ENCODE assay signal across 11 cellular contexts in genomic region chr6:2881358-2881885, GRCh38. TPM values are rescaled to one million over a fixed set of nuclear protein-coding genes. Genes with fewer than 3 reads are reported as not detected.
A peak's percentile ranks its signal among the peaks of the same experiment; 100 is the strongest.
DNase-seq lines count a peak whose midpoint lies in the region; ATAC-seq lines count a peak whose summit lies in the region.
"Had no signal": no experiment of that assay in that cellular context is flagged by ENCODE, and none has a peak within 500 bp of the region (broad histone marks: within the 10 kb centered on the region; RNA-seq: fewer than 3 reads in every experiment).

No MANE protein-coding gene starts in this region.

- H2BK12ac ChIP-seq in neuronal stem cell (ENCODE audit: low read length), result no peak overlapping the region

- H3K4me1 Mint-ChIP-seq in CD4-positive, CD25-positive, alpha-beta regulatory T cell, result peaks cover 54 to 90% (median 76%) of the 10 kb centered on the region in 4 donors
- peaks cover 73% of the 10 kb centered on the region for H3K4me1 Mint-ChIP-seq in activated T-helper 1 cell treated with anti-CD3 and anti-CD28 coated beads, Interleukin-12 subunit alpha, Interleukin-12 subunit beta, Interleukin-2, Interleukin-4 antibody, amounts not matched to agents 30 ng/mL and 10 ng/mL and 1 ng/mL, durations not matched to agents 14 hours and 24 hours and 36 hours (ENCODE audit: low read depth)

- H3K18ac ChIP-seq in neuronal stem cell (ENCODE audit: low read length), result no peak overlapping the region

- no peaks in the 10 kb centered on the region for H3K36me3 ChIP-seq in CD4-positive, CD25-positive, alpha-beta regulatory T cell (ENCODE audit: control insufficient read depth, insufficient read depth, low read length)
- H3K36me3 ChIP-seq in neuronal stem cell (replicated peaks in 1 of 2; ENCODE audit: control insufficient read depth in 2 of 2, insufficient read depth in 2 of 2, low read length in 2 of 2), result no peaks in the 10 kb centered on the region

- H2BK120ac ChIP-seq in neuronal stem cell (ENCODE audit: low read depth, low read length), result no peak overlapping the region

- H3K23ac ChIP-seq in neuronal stem cell (ENCODE audit: low read depth, low read length, poor library complexity), result no peak overlapping the region

- peak overlapping the region; percentile 80 for H3K4me3 ChIP-seq in CD4-positive, CD25-positive, alpha-beta regulatory T cell (ENCODE audit: low read depth, low read length)
- no peak overlapping the region for H3K4me3 ChIP-seq in neuronal stem cell (ENCODE audit: low read length in 2 of 2)

- H3K9me3 ChIP-seq in CD4-positive, CD25-positive, alpha-beta regulatory T cell (ENCODE audit: control insufficient read depth in 2 of 2, low read length in 2 of 2), result no peaks in the 10 kb centered on the region
- H3K9me3 ChIP-seq in neuronal stem cell (replicated peaks in 1 of 2; ENCODE audit: control insufficient read depth in 2 of 2, insufficient read depth in 1 of 2, low read depth in 1 of 2, low read length in 2 of 2), result no peaks in the 10 kb centered on the region

- peak overlapping the region; percentile 78 to 85 (median 82) for H3K4me3 Mint-ChIP-seq in CD4-positive, CD25-positive, alpha-beta regulatory T cell
- peak overlapping the region; percentile 42 for H3K4me3 Mint-ChIP-seq in activated T-helper 1 cell treated with anti-CD3 and anti-CD28 coated beads, Interleukin-12 subunit alpha, Interleukin-12 subunit beta, Interleukin-2, Interleukin-4 antibody, amounts not matched to agents 30 ng/mL and 10 ng/mL and 1 ng/mL, durations not matched to agents 14 hours and 24 hours and 36 hours

- H2BK15ac ChIP-seq in neuronal stem cell (ENCODE audit: low read length), result no peak overlapping the region

- peak overlapping the region; percentile 41 for H3K27ac ChIP-seq in CD4-positive, CD25-positive, alpha-beta regulatory T cell (ENCODE audit: insufficient read depth, low read length, poor library complexity, severe bottlenecking)
- H3K27ac ChIP-seq in substantia nigra (ENCODE audit: low read depth, low read length, poor library complexity, severe bottlenecking) (no peak overlapping the region), neuronal stem cell (replicated peaks; ENCODE audit: low read length) (no peak overlapping the region)

- H3K36me3 Mint-ChIP-seq in CD4-positive, CD25-positive, alpha-beta regulatory T cell, result peaks cover 13% of the 10 kb centered on the region
- peaks cover 31% of the 10 kb centered on the region for H3K36me3 Mint-ChIP-seq in activated T-helper 1 cell treated with anti-CD3 and anti-CD28 coated beads, Interleukin-12 subunit alpha, Interleukin-12 subunit beta, Interleukin-2, Interleukin-4 antibody, amounts not matched to agents 30 ng/mL and 10 ng/mL and 1 ng/mL, durations not matched to agents 14 hours and 24 hours and 36 hours (ENCODE audit: low read depth)

- peak in 1 of 3 donors; percentile 48 for DNase-seq in CD4-positive, CD25-positive, alpha-beta regulatory T cell
- DNase-seq in activated T-helper 1 cell treated with anti-CD3 and anti-CD28 coated beads, Interleukin-12 subunit alpha, Interleukin-12 subunit beta, Interleukin-2, Interleukin-4 antibody, amounts not matched to agents 30 ng/mL and 10 ng/mL and 1 ng/mL, durations not matched to agents 14 hours and 24 hours and 36 hours (ENCODE audit: low spot score), result no peak
- no peak for DNase-seq in substantia nigra (lab: John Stamatoyannopoulos, UW)
- no peak for DNase-seq in neuronal stem cell (ENCODE audit: low spot score)
- no peak for DNase-seq in SHP77 treated with DMSO at 0.1 percent for 48 hours (lab: John Stamatoyannopoulos, UW)
- DNase-seq in GM03348 (ENCODE audit: low spot score), result no peak
- DNase-seq: activated CD8-positive, alpha-beta memory T cell treated with anti-CD3 and anti-CD28 coated beads, Interleukin-2, amount 50 U/mL, for 4 hours; NCI-H510A; stimulated activated naive CD4-positive, alpha-beta T cell treated with Interleukin-2 at 50 U/mL for 16 hours had no signal

- H3K9me3 Mint-ChIP-seq in CD4-positive, CD25-positive, alpha-beta regulatory T cell, result peaks cover 0 to 4% (median 0%) of the 10 kb centered on the region in 7 donors
- H3K9me3 Mint-ChIP-seq in activated T-helper 1 cell treated with anti-CD3 and anti-CD28 coated beads, Interleukin-12 subunit alpha, Interleukin-12 subunit beta, Interleukin-2, Interleukin-4 antibody, amounts not matched to agents 30 ng/mL and 10 ng/mL and 1 ng/mL, durations not matched to agents 14 hours and 24 hours and 36 hours, result no peaks in the 10 kb centered on the region

- intact Hi-C loops in activated T-helper 1 cell treated with anti-CD3 and anti-CD28 coated beads, Interleukin-12 subunit alpha, Interleukin-12 subunit beta, Interleukin-2, Interleukin-4 antibody, amounts not matched to agents 30 ng/mL and 10 ng/mL and 1 ng/mL, durations not matched to agents 14 hours and 24 hours and 36 hours (cut with micrococcal nuclease), result no loop called here

- no peak overlapping the region for H2AK5ac ChIP-seq in neuronal stem cell (ENCODE audit: low read depth, low read length)

- H4K8ac ChIP-seq in neuronal stem cell (ENCODE audit: low read depth, low read length), result no peak overlapping the region

- no peak overlapping the region for H2AFZ ChIP-seq in neuronal stem cell (ENCODE audit: low read length)

- H3K27me3 ChIP-seq in CD4-positive, CD25-positive, alpha-beta regulatory T cell (ENCODE audit: control insufficient read depth, insufficient read depth, low read length), result no peaks in the 10 kb centered on the region
- peaks cover 0 to 7% (median 0%) of the 10 kb centered on the region in 3 experiments for H3K27me3 ChIP-seq in neuronal stem cell (ENCODE audit: control insufficient read depth in 3 of 3, insufficient read depth in 3 of 3, low read depth in 1 of 3, low read length in 3 of 3)

- H4K91ac ChIP-seq in neuronal stem cell (ENCODE audit: low read depth, low read length, poor library complexity), result no peak overlapping the region

- no peak overlapping the region for H3K4me2 ChIP-seq in neuronal stem cell (ENCODE audit: insufficient read depth, low read length, poor library complexity, severe bottlenecking)

- H3K4ac ChIP-seq in neuronal stem cell (ENCODE audit: low read length), result no peak overlapping the region

- no peaks in the 10 kb centered on the region for H3K79me1 ChIP-seq in neuronal stem cell (ENCODE audit: low read depth, low read length)

- H3K4me1 ChIP-seq in CD4-positive, CD25-positive, alpha-beta regulatory T cell (ENCODE audit: control insufficient read depth, insufficient read depth, low read length, poor library complexity, severe bottlenecking), result peaks cover 62% of the 10 kb centered on the region
- peaks cover 7 to 12% of the 10 kb centered on the region in 2 donors for H3K4me1 ChIP-seq in neuronal stem cell (ENCODE audit: control insufficient read depth in 2 of 2, insufficient read depth in 1 of 2, low read depth in 1 of 2, low read length in 2 of 2)

- ATAC-seq in CD4-positive, CD25-positive, alpha-beta regulatory T cell (ENCODE audit: low read depth in 2 of 2), result no peak
- peak; percentile 66 for ATAC-seq in GM18909 (IDR thresholded peaks at IDR 0.05; ENCODE audit: poor library complexity, unreplicated experiment)
- ATAC-seq in HG03378 (IDR thresholded peaks at IDR 0.05; ENCODE audit: unreplicated experiment), result peak; percentile 67

- H3K27ac Mint-ChIP-seq in CD4-positive, CD25-positive, alpha-beta regulatory T cell, result peak overlapping the region; percentile 91 to 95 (median 94)
- H3K27ac Mint-ChIP-seq in activated T-helper 1 cell treated with anti-CD3 and anti-CD28 coated beads, Interleukin-12 subunit alpha, Interleukin-12 subunit beta, Interleukin-2, Interleukin-4 antibody, amounts not matched to agents 30 ng/mL and 10 ng/mL and 1 ng/mL, durations not matched to agents 14 hours and 24 hours and 36 hours, result peak overlapping the region; percentile 30

- H2BK5ac ChIP-seq in neuronal stem cell (ENCODE audit: low read length), result no peak overlapping the region

- H3K14ac ChIP-seq in neuronal stem cell (ENCODE audit: low read length), result no peak overlapping the region

- no peaks in the 10 kb centered on the region for H3K27me3 Mint-ChIP-seq in CD4-positive, CD25-positive, alpha-beta regulatory T cell
- H3K27me3 Mint-ChIP-seq in activated T-helper 1 cell treated with anti-CD3 and anti-CD28 coated beads, Interleukin-12 subunit alpha, Interleukin-12 subunit beta, Interleukin-2, Interleukin-4 antibody, amounts not matched to agents 30 ng/mL and 10 ng/mL and 1 ng/mL, durations not matched to agents 14 hours and 24 hours and 36 hours (ENCODE audit: insufficient read depth), result no peaks in the 10 kb centered on the region

- WGBS in neuronal stem cell (ENCODE audit: extremely low coverage in 2 of 2, insufficient read length in 2 of 2, insufficient replicate concordance in 1 of 2), 2 donors, result no CpG with 5 or more reads among the region's 4 CpGs

- no peak overlapping the region for H3K9ac ChIP-seq in neuronal stem cell (ENCODE audit: low read depth, low read length, poor library complexity)

RNA-seq across cellular contexts. Expression of gene SERPINB9, which starts 21.7 kb away (rescaled TPM):
- total RNA-seq in CD4-positive, CD25-positive, alpha-beta regulatory T cell, result 48.1 TPM
- 10 to 100 TPM; 29.1 to 46.2 (median 37.1) TPM for polyA plus RNA-seq in CD4-positive, CD25-positive, alpha-beta regulatory T cell
- 86.8 and 87.2 TPM in 2 replicates for total RNA-seq in activated T-helper 1 cell treated with anti-CD3 and anti-CD28 coated beads, Interleukin-12 subunit alpha, Interleukin-12 subunit beta, Interleukin-2, Interleukin-4 antibody, amounts not matched to agents 30 ng/mL and 10 ng/mL and 1 ng/mL, durations not matched to agents 14 hours and 24 hours and 36 hours
- 0.96 TPM for polyA plus RNA-seq in neuronal stem cell (2013, experiment 1 of 2)
- 1.1 TPM for polyA plus RNA-seq in neuronal stem cell (2013, experiment 2 of 2)

RNA-seq across cellular contexts. Expression of gene SERPINB1, which starts 39.8 kb away (rescaled TPM):
- total RNA-seq in CD4-positive, CD25-positive, alpha-beta regulatory T cell, result 38.1 TPM
- 100 to 1,000 TPM; 100 to 116 (median 109) TPM for polyA plus RNA-seq in CD4-positive, CD25-positive, alpha-beta regulatory T cell
- 79.5 and 80.1 TPM in 2 replicates for total RNA-seq in activated T-helper 1 cell treated with anti-CD3 and anti-CD28 coated beads, Interleukin-12 subunit alpha, Interleukin-12 subunit beta, Interleukin-2, Interleukin-4 antibody, amounts not matched to agents 30 ng/mL and 10 ng/mL and 1 ng/mL, durations not matched to agents 14 hours and 24 hours and 36 hours
- polyA plus RNA-seq in neuronal stem cell (2013, experiment 1 of 2), result 13.3 TPM
- 14.7 TPM for polyA plus RNA-seq in neuronal stem cell (2013, experiment 2 of 2)

Comparison
In these comparisons a context has a peak if more than half of its experiments do, and no peak if none do; other contexts are left out.
1. ATAC-seq: peak in GM18909 (single experiment) and HG03378 (single experiment); none in CD4-positive, CD25-positive, alpha-beta regulatory T cell (0 of 2).